Comparison of ENCODE assay signal across 28 cellular contexts in genomic region chr14:37420622-37421021, GRCh38.
"Had no signal": no experiment of that assay in that cellular context is flagged by ENCODE, and none has a peak within 500 bp of the region (broad histone marks: within the 10 kb centered on the region; RNA-seq: fewer than 3 reads in every experiment).

No MANE protein-coding gene starts in this region.

- DNase-seq: activated B cell treated with CpG ODN at 0.5 μM for 24 hours; activated CD4-positive, alpha-beta T cell treated with anti-CD3 and anti-CD28 coated beads, Interleukin-2, amount 50 U/mL, for 1 hour; activated CD8-positive, alpha-beta memory T cell treated with anti-CD3 and anti-CD28 coated beads, Interleukin-2, amount 10 ng/mL, durations not matched to agents 7 days and 5 days; activated CD8-positive, alpha-beta T cell treated with anti-CD3 and anti-CD28 coated beads, Interleukin-2, amount 10 ng/mL, durations not matched to agents 7 days and 5 days; activated effector memory CD4-positive, alpha-beta T cell treated with Interleukin-2 at 50 U/mL for 16 hours; activated naive CD4-positive, alpha-beta T cell treated with Interleukin-2 at 50 U/mL for 16 hours; activated naive CD8-positive, alpha-beta T cell treated with anti-CD3 and anti-CD28 coated beads, Interleukin-2, amount 10 ng/mL, durations not matched to agents 7 days and 5 days; activated T-cell treated with anti-CD3 and anti-CD28 coated beads, Interleukin-2, amount 50 U/mL, for 48 hours; cerebellar nuclear complex; colonic mucosa; effector memory CD4-positive, alpha-beta T cell; left ventricle myocardium inferior; mammary epithelial cell; nephron progenitor cell; ovary; stimulated activated CD4-positive, alpha-beta T cell treated with anti-CD3 and anti-CD28 coated beads, Interleukin-15, amount 100 ng/mL, for 24 hours; stimulated activated CD4-positive, alpha-beta T cell treated with anti-CD3 and anti-CD28 coated beads, Interleukin-2, amount 100 ng/mL, for 24 hours; stimulated activated naive B cell treated with anti-CD40 and anti-IgM and Interleukin-4, amounts not matched to agents 10 μg/mL and 1 μg/mL and 100 μg/mL, for 72 hours; stomach; T-helper 2 cell; thyroid gland; upper lobe of left lung had no signal

- H3K9me3 Mint-ChIP-seq: brain; nephron progenitor cell; stimulated activated naive B cell treated with anti-CD40 and anti-IgM and Interleukin-4, amounts not matched to agents 10 μg/mL and 1 μg/mL and 100 μg/mL, for 72 hours had no signal

- H3K4me1 ChIP-seq: ascending aorta, colonic mucosa, left ventricle myocardium inferior, stomach, thyroid gland, upper lobe of left lung had no signal

- H3K4me3 ChIP-seq: ascending aorta, cardiac muscle cell, colonic mucosa, left ventricle myocardium inferior, ovary, stomach, thyroid gland, upper lobe of left lung had no signal

- ATAC-seq: activated CD8-positive, alpha-beta memory T cell treated with anti-CD3 and anti-CD28 coated beads, Interleukin-2, amount 10 ng/mL, durations not matched to agents 7 days and 5 days; activated CD8-positive, alpha-beta T cell treated with anti-CD3 and anti-CD28 coated beads, Interleukin-2, amount 10 ng/mL, durations not matched to agents 7 days and 5 days; stimulated activated naive B cell treated with anti-CD40 and anti-IgM and Interleukin-4, amounts not matched to agents 10 μg/mL and 1 μg/mL and 100 μg/mL, for 72 hours had no signal

- H3K9me3 ChIP-seq: ascending aorta, colonic mucosa, left ventricle myocardium inferior, neutrophil, ovary, stomach, thyroid gland, upper lobe of left lung had no signal

- H3K27ac ChIP-seq: ascending aorta, cardiac muscle cell, colonic mucosa, left ventricle myocardium inferior, neutrophil, ovary, thyroid gland, upper lobe of left lung had no signal

- H3K4me1 Mint-ChIP-seq: activated B cell treated with CpG ODN at 0.5 μM for 24 hours; activated CD8-positive, alpha-beta memory T cell treated with anti-CD3 and anti-CD28 coated beads, Interleukin-2, amount 10 ng/mL, durations not matched to agents 7 days and 5 days; activated naive CD8-positive, alpha-beta T cell treated with anti-CD3 and anti-CD28 coated beads, Interleukin-2, amount 10 ng/mL, durations not matched to agents 7 days and 5 days; brain; nephron progenitor cell; stimulated activated naive B cell treated with anti-CD40 and anti-IgM and Interleukin-4, amounts not matched to agents 10 μg/mL and 1 μg/mL and 100 μg/mL, for 72 hours had no signal

- FAIRE-seq: frontal cortex had no signal

- H3K36me3 ChIP-seq: cardiac muscle cell, colonic mucosa, left ventricle myocardium inferior, neutrophil, ovary, thyroid gland, upper lobe of left lung had no signal

- H3K27me3 Mint-ChIP-seq: activated B cell treated with CpG ODN at 0.5 μM for 24 hours; activated CD8-positive, alpha-beta memory T cell treated with anti-CD3 and anti-CD28 coated beads, Interleukin-2, amount 10 ng/mL, durations not matched to agents 7 days and 5 days; activated naive CD8-positive, alpha-beta T cell treated with anti-CD3 and anti-CD28 coated beads, Interleukin-2, amount 10 ng/mL, durations not matched to agents 7 days and 5 days; brain; progenitor cell of endocrine pancreas; stimulated activated naive B cell treated with anti-CD40 and anti-IgM and Interleukin-4, amounts not matched to agents 10 μg/mL and 1 μg/mL and 100 μg/mL, for 72 hours had no signal

- H3K27ac Mint-ChIP-seq: activated B cell treated with CpG ODN at 0.5 μM for 24 hours; activated CD8-positive, alpha-beta memory T cell treated with anti-CD3 and anti-CD28 coated beads, Interleukin-2, amount 10 ng/mL, durations not matched to agents 7 days and 5 days; activated CD8-positive, alpha-beta T cell treated with anti-CD3 and anti-CD28 coated beads, Interleukin-2, amount 10 ng/mL, durations not matched to agents 7 days and 5 days; activated naive CD8-positive, alpha-beta T cell treated with anti-CD3 and anti-CD28 coated beads, Interleukin-2, amount 10 ng/mL, durations not matched to agents 7 days and 5 days; brain; nephron progenitor cell; progenitor cell of endocrine pancreas; stimulated activated naive B cell treated with anti-CD40 and anti-IgM and Interleukin-4, amounts not matched to agents 10 μg/mL and 1 μg/mL and 100 μg/mL, for 72 hours had no signal

- H3K27me3 ChIP-seq: ascending aorta, cardiac muscle cell, colonic mucosa, neutrophil, ovary, stomach, thyroid gland, upper lobe of left lung had no signal

- H3K4me3 Mint-ChIP-seq: activated B cell treated with CpG ODN at 0.5 μM for 24 hours; activated CD8-positive, alpha-beta memory T cell treated with anti-CD3 and anti-CD28 coated beads, Interleukin-2, amount 10 ng/mL, durations not matched to agents 7 days and 5 days; activated CD8-positive, alpha-beta T cell treated with anti-CD3 and anti-CD28 coated beads, Interleukin-2, amount 10 ng/mL, durations not matched to agents 7 days and 5 days; activated naive CD8-positive, alpha-beta T cell treated with anti-CD3 and anti-CD28 coated beads, Interleukin-2, amount 10 ng/mL, durations not matched to agents 7 days and 5 days; brain; nephron progenitor cell; stimulated activated naive B cell treated with anti-CD40 and anti-IgM and Interleukin-4, amounts not matched to agents 10 μg/mL and 1 μg/mL and 100 μg/mL, for 72 hours had no signal

- H3K36me3 Mint-ChIP-seq: activated CD8-positive, alpha-beta memory T cell treated with anti-CD3 and anti-CD28 coated beads, Interleukin-2, amount 10 ng/mL, durations not matched to agents 7 days and 5 days; activated naive CD8-positive, alpha-beta T cell treated with anti-CD3 and anti-CD28 coated beads, Interleukin-2, amount 10 ng/mL, durations not matched to agents 7 days and 5 days; brain; stimulated activated naive B cell treated with anti-CD40 and anti-IgM and Interleukin-4, amounts not matched to agents 10 μg/mL and 1 μg/mL and 100 μg/mL, for 72 hours had no signal
